In genomic region chr1:188594542-188595235, GRCh38 we compare ENCODE assay signal across 20 cellular contexts.
A peak's percentile ranks its signal among the peaks of the same experiment; 100 is the strongest.
DNase-seq lines count a peak whose midpoint lies in the region; ATAC-seq and TF ChIP-seq lines count a peak whose summit lies in the region.
"Had no signal": no experiment of that assay in that cellular context is flagged by ENCODE, and none has a peak within 500 bp of the region (broad histone marks: within the 10 kb centered on the region; RNA-seq: fewer than 3 reads in every experiment).

No MANE protein-coding gene starts in this region.

- H3K27me3 ChIP-seq in OCI-LY1 (ENCODE audit: insufficient read depth, low read length) (no peaks in the 10 kb centered on the region), endodermal cell (ENCODE audit: control insufficient read depth, insufficient read depth, low read length, poor library complexity, severe bottlenecking) (no peaks in the 10 kb centered on the region), testis (no peaks in the 10 kb centered on the region)
- H3K27me3 ChIP-seq: breast epithelium, SJCRH30 had no signal

- no peaks in the 10 kb centered on the region for H3K9me3 ChIP-seq in OCI-LY1 (ENCODE audit: low read length)
- H3K9me3 ChIP-seq in endodermal cell (ENCODE audit: control insufficient read depth, low read length) = no peaks in the 10 kb centered on the region
- H3K9me3 ChIP-seq in testis = no peaks in the 10 kb centered on the region
- H3K9me3 ChIP-seq: breast epithelium, SJCRH30 had no signal

- no peaks in the 10 kb centered on the region for H3K27me3 Mint-ChIP-seq in activated CD8-positive, alpha-beta T cell treated with anti-CD3 and anti-CD28 coated beads for 36 hours
- no peaks in the 10 kb centered on the region for H3K27me3 Mint-ChIP-seq in activated CD8-positive, alpha-beta T cell treated with anti-CD3 and anti-CD28 coated beads, Interleukin-2, amount 10 ng/mL, durations not matched to agents 7 days and 5 days (ENCODE audit: low read depth)
- H3K27me3 Mint-ChIP-seq in endodermal cell (ENCODE audit: insufficient read depth) = no peaks in the 10 kb centered on the region
- no peaks in the 10 kb centered on the region for H3K27me3 Mint-ChIP-seq in activated naive CD4-positive, alpha-beta T cell treated with anti-CD3 and anti-CD28 coated beads, Interleukin-2, amount 10 ng/mL, durations not matched to agents 7 days and 5 days
- H3K27me3 Mint-ChIP-seq: activated naive CD8-positive, alpha-beta T cell treated with anti-CD3 and anti-CD28 coated beads for 36 hours had no signal

- no peak overlapping the region for H3K27ac Mint-ChIP-seq in activated CD8-positive, alpha-beta T cell treated with anti-CD3 and anti-CD28 coated beads for 36 hours
- H3K27ac Mint-ChIP-seq in activated CD8-positive, alpha-beta T cell treated with anti-CD3 and anti-CD28 coated beads, Interleukin-2, amount 10 ng/mL, durations not matched to agents 7 days and 5 days = no peak overlapping the region
- no peak overlapping the region for H3K27ac Mint-ChIP-seq in endodermal cell
- no peak overlapping the region for H3K27ac Mint-ChIP-seq in activated naive CD4-positive, alpha-beta T cell treated with anti-CD3 and anti-CD28 coated beads, Interleukin-2, amount 10 ng/mL, durations not matched to agents 7 days and 5 days
- H3K27ac Mint-ChIP-seq: activated naive CD8-positive, alpha-beta T cell treated with anti-CD3 and anti-CD28 coated beads for 36 hours; activated T-cell treated with anti-CD3 and anti-CD28 coated beads, Interleukin-2, amount 50 U/mL, for 72 hours; T-helper 2 cell treated with Interferon-gamma antibody and Interleukin-4, amounts not matched to agents 5 μg/mL and 100 μg/mL, for 36 hours had no signal

- no peak for DNase-seq in activated CD8-positive, alpha-beta T cell treated with anti-CD3 and anti-CD28 coated beads for 36 hours
- DNase-seq in activated CD8-positive, alpha-beta T cell treated with anti-CD3 and anti-CD28 coated beads, Interleukin-2, amount 10 ng/mL, durations not matched to agents 7 days and 5 days = no peak
- DNase-seq in endodermal cell (peak; percentile 48), testis (peak; percentile 18), DMS79 treated with DMSO at 0.1 percent for 48 hours (lab: John Stamatoyannopoulos, UW) (no peak)
- DNase-seq in activated naive CD4-positive, alpha-beta T cell treated with anti-CD3 and anti-CD28 coated beads, Interleukin-2, amount 10 ng/mL, durations not matched to agents 7 days and 5 days = no peak
- no peak for DNase-seq in stimulated activated CD4-positive, alpha-beta T cell treated with anti-CD3 and anti-CD28 coated beads, Interleukin-15, amount 100 ng/mL, for 24 hours
- DNase-seq: activated CD4-positive, CD25-positive, alpha-beta regulatory T cell; activated naive CD8-positive, alpha-beta T cell treated with anti-CD3 and anti-CD28 coated beads for 36 hours; activated T-cell treated with anti-CD3 and anti-CD28 coated beads, Interleukin-2, amount 50 U/mL, for 72 hours; DMS79; left ventricle myocardium superior; NCI-H1436 treated with DMSO at 0.1 percent for 48 hours; NCI-H2171 treated with DMSO at 0.1 percent for 48 hours; OCI-M1; SJCRH30; stimulated activated CD8-positive, alpha-beta memory T cell treated with anti-CD3 and anti-CD28 coated beads, Interleukin-4, amount 100 ng/mL, for 48 hours had no signal

- H3K9me2 ChIP-seq in OCI-LY1 (ENCODE audit: low read depth, low read length) = no peaks in the 10 kb centered on the region

- H2AFZ ChIP-seq in OCI-LY1 (ENCODE audit: low read length) = no peak overlapping the region

- H3K4me3 Mint-ChIP-seq in activated CD8-positive, alpha-beta T cell treated with anti-CD3 and anti-CD28 coated beads for 36 hours = no peak overlapping the region
- H3K4me3 Mint-ChIP-seq in activated CD8-positive, alpha-beta T cell treated with anti-CD3 and anti-CD28 coated beads, Interleukin-2, amount 10 ng/mL, durations not matched to agents 7 days and 5 days = no peak overlapping the region
- H3K4me3 Mint-ChIP-seq in endodermal cell = no peak overlapping the region
- no peak overlapping the region for H3K4me3 Mint-ChIP-seq in activated naive CD4-positive, alpha-beta T cell treated with anti-CD3 and anti-CD28 coated beads, Interleukin-2, amount 10 ng/mL, durations not matched to agents 7 days and 5 days
- H3K4me3 Mint-ChIP-seq: activated naive CD8-positive, alpha-beta T cell treated with anti-CD3 and anti-CD28 coated beads for 36 hours; activated T-cell treated with anti-CD3 and anti-CD28 coated beads, Interleukin-2, amount 50 U/mL, for 72 hours; T-helper 2 cell treated with Interferon-gamma antibody and Interleukin-4, amounts not matched to agents 5 μg/mL and 100 μg/mL, for 36 hours had no signal

- H4K20me1 ChIP-seq in OCI-LY1 (ENCODE audit: insufficient read depth, low read length) = no peaks in the 10 kb centered on the region

- H3K36me3 Mint-ChIP-seq in activated CD8-positive, alpha-beta T cell treated with anti-CD3 and anti-CD28 coated beads for 36 hours (ENCODE audit: low read depth) = no peaks in the 10 kb centered on the region
- no peaks in the 10 kb centered on the region for H3K36me3 Mint-ChIP-seq in activated CD8-positive, alpha-beta T cell treated with anti-CD3 and anti-CD28 coated beads, Interleukin-2, amount 10 ng/mL, durations not matched to agents 7 days and 5 days (ENCODE audit: low read depth)
- no peaks in the 10 kb centered on the region for H3K36me3 Mint-ChIP-seq in endodermal cell (ENCODE audit: low read depth)
- no peaks in the 10 kb centered on the region for H3K36me3 Mint-ChIP-seq in activated naive CD4-positive, alpha-beta T cell treated with anti-CD3 and anti-CD28 coated beads, Interleukin-2, amount 10 ng/mL, durations not matched to agents 7 days and 5 days
- H3K36me3 Mint-ChIP-seq: activated naive CD8-positive, alpha-beta T cell treated with anti-CD3 and anti-CD28 coated beads for 36 hours had no signal

- ATAC-seq in activated CD8-positive, alpha-beta T cell treated with anti-CD3 and anti-CD28 coated beads for 36 hours = peak; percentile 34
- ATAC-seq in activated CD8-positive, alpha-beta T cell treated with anti-CD3 and anti-CD28 coated beads, Interleukin-2, amount 10 ng/mL, durations not matched to agents 7 days and 5 days = no peak
- ATAC-seq: activated T-cell treated with anti-CD3 and anti-CD28 coated beads, Interleukin-2, amount 50 U/mL, for 72 hours; left ventricle myocardium superior had no signal

- H3K36me3 ChIP-seq in OCI-LY1 (ENCODE audit: insufficient read depth, low read length) (no peaks in the 10 kb centered on the region), endodermal cell (ENCODE audit: control insufficient read depth, insufficient read depth, low read length) (no peaks in the 10 kb centered on the region), testis (ENCODE audit: low read depth, missing control alignments) (no peaks in the 10 kb centered on the region)
- H3K36me3 ChIP-seq: breast epithelium, SJCRH30 had no signal

- H3K4me1 ChIP-seq in OCI-LY1 (ENCODE audit: insufficient read depth, low read length, severe bottlenecking) = no peaks in the 10 kb centered on the region
- H3K4me1 ChIP-seq in endodermal cell (ENCODE audit: control insufficient read depth, insufficient read depth, low read length) = no peaks in the 10 kb centered on the region
- no peaks in the 10 kb centered on the region for H3K4me1 ChIP-seq in testis
- H3K4me1 ChIP-seq: breast epithelium, SJCRH30 had no signal

- H3K9me3 Mint-ChIP-seq in activated CD8-positive, alpha-beta T cell treated with anti-CD3 and anti-CD28 coated beads for 36 hours = peaks cover 6% of the 10 kb centered on the region
- peaks cover 14% of the 10 kb centered on the region for H3K9me3 Mint-ChIP-seq in activated CD8-positive, alpha-beta T cell treated with anti-CD3 and anti-CD28 coated beads, Interleukin-2, amount 10 ng/mL, durations not matched to agents 7 days and 5 days (ENCODE audit: insufficient read depth)
- no peaks in the 10 kb centered on the region for H3K9me3 Mint-ChIP-seq in endodermal cell
- peaks cover 3% of the 10 kb centered on the region for H3K9me3 Mint-ChIP-seq in activated naive CD4-positive, alpha-beta T cell treated with anti-CD3 and anti-CD28 coated beads, Interleukin-2, amount 10 ng/mL, durations not matched to agents 7 days and 5 days

- POLR2A ChIA-PET in activated CD8-positive, alpha-beta T cell treated with anti-CD3 and anti-CD28 coated beads for 36 hours (lab: Charles Lee) = no interaction called here
- POLR2A ChIA-PET in activated CD8-positive, alpha-beta T cell treated with anti-CD3 and anti-CD28 coated beads, Interleukin-2, amount 10 ng/mL, durations not matched to agents 7 days and 5 days (lab: Charles Lee) = no interaction called here

- intact Hi-C loops in activated CD8-positive, alpha-beta T cell treated with anti-CD3 and anti-CD28 coated beads for 36 hours (cut with micrococcal nuclease) = no loop called here
- intact Hi-C loops in testis (cut with DNase I; ENCODE audit: low total_unique reads) = no loop called here

- TF ChIP-seq POLR2A in testis (IDR thresholded peaks at IDR 0.05) = no peak

- H3K4me3 ChIP-seq in OCI-LY1 (ENCODE audit: low read depth, low read length, poor library complexity, severe bottlenecking) (no peak overlapping the region), endodermal cell (ENCODE audit: low read length) (no peak overlapping the region), testis (no peak overlapping the region)
- H3K4me3 ChIP-seq: breast epithelium, SJCRH30 had no signal

- no peaks in the 10 kb centered on the region for H3F3A ChIP-seq in OCI-LY1 (ENCODE audit: insufficient read depth, low read length)

- no peak overlapping the region for H3K4me2 ChIP-seq in OCI-LY1 (ENCODE audit: low read length)

- no peaks in the 10 kb centered on the region for H3K79me2 ChIP-seq in OCI-LY1 (ENCODE audit: insufficient read depth, low read length)

- no peak for TF ChIP-seq CTCF in activated CD8-positive, alpha-beta T cell treated with anti-CD3 and anti-CD28 coated beads for 36 hours (IDR thresholded peaks at IDR 0.05)
- TF ChIP-seq CTCF in OCI-LY1 (IDR thresholded peaks at IDR 0.05; ENCODE audit: low read length) = peak; percentile 21; the same call in 1 of the 2 replicates
- TF ChIP-seq CTCF in endodermal cell (conservative IDR thresholded peaks at IDR 0.05) = peak; percentile 73
- peak in 1 of 3 experiments; percentile 37 for TF ChIP-seq CTCF in testis (IDR thresholded peaks at IDR 0.05)

- CTCF ChIA-PET in activated CD8-positive, alpha-beta T cell treated with anti-CD3 and anti-CD28 coated beads for 36 hours (lab: Charles Lee) = no interaction called here
- CTCF ChIA-PET in activated CD8-positive, alpha-beta T cell treated with anti-CD3 and anti-CD28 coated beads, Interleukin-2, amount 10 ng/mL, durations not matched to agents 7 days and 5 days (lab: Charles Lee) = interaction anchor here (0.6 kb wide), 1 partner anchor 817 kb away, joined by 3 read pairs; no protein-coding TSS in a partner anchor
- CTCF ChIA-PET in activated naive CD4-positive, alpha-beta T cell treated with anti-CD3 and anti-CD28 coated beads, Interleukin-2, amount 10 ng/mL, durations not matched to agents 7 days and 5 days (lab: Charles Lee) = no interaction called here

- no peak overlapping the region for H3K27ac ChIP-seq in OCI-LY1 (ENCODE audit: low read depth, low read length, poor library complexity, severe bottlenecking)
- no peak overlapping the region for H3K27ac ChIP-seq in endodermal cell (ENCODE audit: low read depth, low read length)
- no peak overlapping the region for H3K27ac ChIP-seq in testis
- H3K27ac ChIP-seq: breast epithelium, SJCRH30 had no signal

- H3K4me1 Mint-ChIP-seq in activated CD8-positive, alpha-beta T cell treated with anti-CD3 and anti-CD28 coated beads for 36 hours (ENCODE audit: low read depth) = no peaks in the 10 kb centered on the region
- no peaks in the 10 kb centered on the region for H3K4me1 Mint-ChIP-seq in activated CD8-positive, alpha-beta T cell treated with anti-CD3 and anti-CD28 coated beads, Interleukin-2, amount 10 ng/mL, durations not matched to agents 7 days and 5 days (ENCODE audit: low read depth)
- no peaks in the 10 kb centered on the region for H3K4me1 Mint-ChIP-seq in endodermal cell
- no peaks in the 10 kb centered on the region for H3K4me1 Mint-ChIP-seq in activated naive CD4-positive, alpha-beta T cell treated with anti-CD3 and anti-CD28 coated beads, Interleukin-2, amount 10 ng/mL, durations not matched to agents 7 days and 5 days
- H3K4me1 Mint-ChIP-seq: activated naive CD8-positive, alpha-beta T cell treated with anti-CD3 and anti-CD28 coated beads for 36 hours had no signal

- 89% methylated on average over 5 of the region's 5 CpGs; no CpG with 5 or more reads in 1 of the 2 experiments for WGBS in endodermal cell (ENCODE audit: insufficient coverage in 1 of 2, insufficient read length in 1 of 2), 2 experiments
- WGBS in testis, 2 donors = 57 to 67% methylated on average over 5 of the region's 5 CpGs

- H3K9ac ChIP-seq in OCI-LY1 (ENCODE audit: low read length) (no peak overlapping the region), endodermal cell (ENCODE audit: extremely low read depth, low read length, poor library complexity, severe bottlenecking) (no peak overlapping the region)

Comparison
In these comparisons a context has a peak if more than half of its experiments do, and no peak if none do; other contexts are left out.
1. DNase-seq: peak in endodermal cell (single experiment) and testis (single experiment); none in activated CD8-positive, alpha-beta T cell treated with anti-CD3 and anti-CD28 coated beads for 36 hours (single experiment), activated CD8-positive, alpha-beta T cell treated with anti-CD3 and anti-CD28 coated beads, Interleukin-2, amount 10 ng/mL, durations not matched to agents 7 days and 5 days (single experiment), activated naive CD4-positive, alpha-beta T cell treated with anti-CD3 and anti-CD28 coated beads, Interleukin-2, amount 10 ng/mL, durations not matched to agents 7 days and 5 days (single experiment), DMS79 treated with DMSO at 0.1 percent for 48 hours (single experiment) and stimulated activated CD4-positive, alpha-beta T cell treated with anti-CD3 and anti-CD28 coated beads, Interleukin-15, amount 100 ng/mL, for 24 hours (single experiment).